Comparison of ENCODE assay signal across 8 cellular contexts in genomic region chr1:180502361-180503273, GRCh38. TPM values are rescaled to one million over a fixed set of nuclear protein-coding genes. Genes with fewer than 3 reads are reported as not detected.
A peak's percentile ranks its signal among the peaks of the same experiment; 100 is the strongest.
DNase-seq lines count a peak whose midpoint lies in the region; ATAC-seq, FAIRE-seq and TF ChIP-seq lines count a peak whose summit lies in the region.

Gene ACBD6 (minus strand): TSS chr1:180502577. CDS start chr1:180502266, 311 bp downstream.

- FAIRE-seq in urothelium cell line (lab: Jason Lieb, UNC), result peak; percentile 32

- peak within 1 kb of the TSS; percentile 98 for H3K4me3 Mint-ChIP-seq in T-helper 1 cell treated with Interleukin-12 subunit alpha and Interleukin-12 subunit beta and Interleukin-4 antibody, amounts not matched to agents 30 μg/mL and 1 μg/mL, for 36 hours

- H3K4me1 Mint-ChIP-seq in T-helper 1 cell treated with Interleukin-12 subunit alpha and Interleukin-12 subunit beta and Interleukin-4 antibody, amounts not matched to agents 30 μg/mL and 1 μg/mL, for 36 hours (ENCODE audit: low read depth), result peaks cover 21% of the 10 kb centered on the region

- H3K27ac Mint-ChIP-seq in T-helper 1 cell treated with Interleukin-12 subunit alpha and Interleukin-12 subunit beta and Interleukin-4 antibody, amounts not matched to agents 30 μg/mL and 1 μg/mL, for 36 hours, result peak within 1 kb of the TSS; percentile 95

- DNase-seq in NCI-H1417 treated with DMSO at 0.1 percent for 48 hours (lab: John Stamatoyannopoulos, UW) (peak; percentile 75), amniotic stem cell (lab: John Stamatoyannopoulos, UW) (peak; percentile 71), left ventricle myocardium superior (peak; percentile 90), pulmonary artery endothelial cell (ENCODE audit: low read depth, low spot score) (no peak), urothelium cell line (ENCODE audit: low spot score) (peak; percentile 87)

- ATAC-seq in HG02840 (IDR thresholded peaks at IDR 0.05; ENCODE audit: low FRiP score, unreplicated experiment) (peak; percentile 85), left ventricle myocardium superior (peak; percentile 94)

- peak; percentile 60 for TF ChIP-seq POLR2A in GM15510 (IDR thresholded peaks at IDR 0.05; ENCODE audit: borderline replicate concordance, extremely low read depth, insufficient read length)

- peaks cover 9% of the 10 kb centered on the region for H3K36me3 Mint-ChIP-seq in T-helper 1 cell treated with Interleukin-12 subunit alpha and Interleukin-12 subunit beta and Interleukin-4 antibody, amounts not matched to agents 30 μg/mL and 1 μg/mL, for 36 hours (ENCODE audit: low read depth)

- no peaks in the 10 kb centered on the region for H3K27me3 Mint-ChIP-seq in T-helper 1 cell treated with Interleukin-12 subunit alpha and Interleukin-12 subunit beta and Interleukin-4 antibody, amounts not matched to agents 30 μg/mL and 1 μg/mL, for 36 hours (ENCODE audit: low read depth)

- intact Hi-C loops in left ventricle myocardium superior (cut with micrococcal nuclease), result no loop called here

- no peaks in the 10 kb centered on the region for H3K9me3 Mint-ChIP-seq in T-helper 1 cell treated with Interleukin-12 subunit alpha and Interleukin-12 subunit beta and Interleukin-4 antibody, amounts not matched to agents 30 μg/mL and 1 μg/mL, for 36 hours

RNA-seq across cellular contexts. Expression of gene ACBD6, which starts in this region (rescaled TPM):
- 20.5 TPM for total RNA-seq in left ventricle myocardium superior
- total RNA-seq in pulmonary artery endothelial cell, result 53.3 and 78.5 TPM in 2 replicates
